Comparison of ENCODE assay signal across 12 cellular contexts in the genomic region with DNA sequence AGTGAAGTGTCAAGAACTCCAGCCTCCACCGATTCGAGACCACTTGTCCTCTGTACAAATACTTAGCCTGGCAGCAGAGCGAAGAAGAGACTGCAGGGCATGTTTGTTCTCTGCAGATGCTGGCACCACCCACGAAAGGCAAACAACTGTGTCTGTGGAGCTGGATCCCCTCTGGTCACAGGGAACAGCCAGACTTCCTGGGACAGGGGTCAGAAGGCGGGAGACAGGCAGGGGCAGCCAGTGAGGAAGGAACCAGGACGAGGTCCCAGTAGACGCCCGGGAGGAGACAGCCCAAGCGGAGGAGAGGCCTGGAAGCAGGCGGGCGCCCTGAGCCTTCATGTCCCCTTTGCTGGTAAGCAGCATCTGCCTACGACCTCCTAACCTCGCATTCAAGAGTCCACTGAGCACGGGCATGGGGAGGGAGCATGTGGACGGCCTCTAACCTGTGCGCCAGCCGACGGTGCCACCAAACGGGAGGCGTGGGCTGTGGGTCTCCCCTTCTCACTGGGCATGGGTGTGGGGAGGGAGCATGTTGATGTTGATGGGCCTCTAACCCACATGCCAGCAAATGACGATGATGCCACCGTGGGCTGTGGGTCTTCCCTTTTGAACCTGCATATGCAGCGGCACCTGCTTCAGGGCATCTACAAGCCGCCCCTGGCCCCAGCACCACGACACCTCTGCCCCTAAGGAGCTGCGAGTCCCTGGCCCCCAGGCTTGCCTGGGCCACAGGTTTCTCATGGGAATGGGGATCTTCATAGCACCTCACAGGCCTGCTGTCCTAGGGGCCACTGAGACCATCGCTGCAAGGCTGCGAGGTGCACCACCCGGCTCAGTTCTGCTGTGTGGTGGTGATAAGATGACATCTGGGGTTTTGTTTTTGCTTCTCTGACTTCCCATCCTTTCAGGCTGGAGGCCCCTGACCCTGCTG.
A peak's percentile ranks its signal among the peaks of the same experiment; 100 is the strongest.
DNase-seq lines count a peak whose midpoint lies in the region; ATAC-seq and TF ChIP-seq lines count a peak whose summit lies in the region.
"Had no signal": no experiment of that assay in that cellular context is flagged by ENCODE, and none has a peak within 500 bp of the region (broad histone marks: within the 10 kb centered on the region; RNA-seq: fewer than 3 reads in every experiment).

No MANE protein-coding gene starts in this region.

- 67 to 72% methylated on average over 21 to 22 of the region's 29 CpGs for WGBS in thyroid gland, 2 donors

- TF ChIP-seq CTCF in thyroid gland (IDR thresholded peaks at IDR 0.05) (no peak), GM20000 (IDR thresholded peaks at IDR 0.05; ENCODE audit: extremely low read depth, missing control alignments) (no peak)

- H3K9me3 ChIP-seq in thyroid gland: no peaks in the 10 kb centered on the region

- H3K4me3 ChIP-seq in thyroid gland (replicated peaks in 1 of 3): no peak overlapping the region

- peak overlapping the region in 2 of 3 donors; percentile 17 to 82 for H3K27ac ChIP-seq in thyroid gland

- TF ChIP-seq POLR2A in thyroid gland (IDR thresholded peaks at IDR 0.05): no peak

- intact Hi-C loops in thyroid gland (cut with DNase I): no loop called here

- DNase-seq in SHP77 (lab: John Stamatoyannopoulos, UW) (peak; percentile 83 to 84), SHP77 treated with DMSO at 0.1 percent for 48 hours (lab: John Stamatoyannopoulos, UW) (no peak), NCI-H748 (lab: John Stamatoyannopoulos, UW; ENCODE audit: unreplicated experiment) (peak; percentile 78), left lobe of liver (ENCODE audit: low spot score) (peak; percentile 54), thyroid gland (peak; percentile 82 to 87), GM20000 (ENCODE audit: low spot score) (no peak), SW 1271 (lab: John Stamatoyannopoulos, UW) (no peak)
- DNase-seq: foreskin melanocyte, Karpas-422, naive B cell, SIG-M5 had no signal

- no peaks in the 10 kb centered on the region for H3K36me3 ChIP-seq in thyroid gland

- peaks cover 3% of the 10 kb centered on the region for H3K27me3 ChIP-seq in thyroid gland

- ATAC-seq in left lobe of liver: peak; percentile 67
- no peak for ATAC-seq in GM18511 (IDR thresholded peaks at IDR 0.05; ENCODE audit: unreplicated experiment)

- peaks cover 14 to 29% of the 10 kb centered on the region in 2 donors for H3K4me1 ChIP-seq in thyroid gland

Comparison
In these comparisons a context has a peak if more than half of its experiments do, and no peak if none do; other contexts are left out.
1. DNase-seq: peak in SHP77 (2 of 2), NCI-H748 (single experiment), left lobe of liver (single experiment) and thyroid gland (2 of 2); none in SHP77 treated with DMSO at 0.1 percent for 48 hours (single experiment), GM20000 (single experiment) and SW 1271 (0 of 2).